In the genomic region with DNA sequence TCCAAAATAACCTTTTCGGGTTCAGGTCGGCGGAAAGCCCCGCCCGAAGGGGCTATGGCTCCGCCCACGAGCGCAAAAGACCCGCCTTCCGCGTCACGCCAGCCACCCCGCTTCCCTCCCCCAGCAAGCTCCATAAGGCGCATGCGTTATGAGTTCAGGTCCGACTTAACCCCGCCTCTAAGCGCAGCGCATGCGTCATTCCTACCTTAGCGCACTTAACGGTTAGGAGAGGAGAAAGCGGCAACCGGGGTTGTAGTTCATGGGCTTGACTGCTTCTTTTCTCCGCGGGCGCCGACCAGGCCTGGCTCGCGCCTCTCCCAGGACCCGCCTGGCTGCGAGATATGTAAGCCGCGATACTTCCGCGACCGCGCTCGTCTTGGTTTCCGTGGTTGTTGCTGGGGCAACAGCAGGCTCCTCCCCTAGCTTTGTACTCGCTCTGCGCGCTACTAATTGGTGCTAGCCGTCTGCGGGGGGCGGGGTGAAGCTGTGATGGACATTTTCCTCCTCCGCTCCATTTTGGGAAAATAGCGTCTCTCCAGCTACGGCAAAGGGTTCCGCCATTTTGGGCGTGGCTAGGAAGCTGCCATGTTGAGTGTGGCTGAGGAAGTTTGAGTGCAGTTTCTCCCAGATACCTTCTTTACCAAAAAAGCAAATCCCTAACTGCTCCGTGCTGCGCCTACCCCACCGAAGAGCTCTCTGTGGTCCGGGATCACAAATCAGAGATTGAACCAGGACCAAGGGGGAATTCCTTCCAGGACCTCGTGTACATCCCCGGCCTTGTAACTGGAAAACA, we compare ENCODE assay signal across 8 cellular contexts. TPM values are rescaled to one million over a fixed set of nuclear protein-coding genes. Genes with fewer than 3 reads are reported as not detected.
A peak's percentile ranks its signal among the peaks of the same experiment; 100 is the strongest.
DNase-seq lines count a peak whose midpoint lies in the region; ATAC-seq and TF ChIP-seq lines count a peak whose summit lies in the region.

TSS of gene B9D2 (minus strand) at position 397 of the 793 bp plus-strand sequence. CDS start 630 bp downstream, outside the sequence.

- H3K9me3 ChIP-seq in left ventricle myocardium inferior (replicated peaks): no peaks in the 10 kb centered on the region

- H3K27ac Mint-ChIP-seq in T-helper 1 cell treated with Interleukin-12 subunit alpha and Interleukin-12 subunit beta and Interleukin-4 antibody, amounts not matched to agents 30 μg/mL and 1 μg/mL, for 36 hours: peak within 1 kb of the TSS; percentile 99
- peak within 1 kb of the TSS; percentile 100 for H3K27ac Mint-ChIP-seq in progenitor cell of endocrine pancreas

- H3K36me3 Mint-ChIP-seq in T-helper 1 cell treated with Interleukin-12 subunit alpha and Interleukin-12 subunit beta and Interleukin-4 antibody, amounts not matched to agents 30 μg/mL and 1 μg/mL, for 36 hours (ENCODE audit: low read depth): peaks cover 4% of the 10 kb centered on the region
- peaks cover 3% of the 10 kb centered on the region for H3K36me3 Mint-ChIP-seq in progenitor cell of endocrine pancreas (ENCODE audit: insufficient read depth)

- under 1% methylated on average over 57 of the region's 57 CpGs for WGBS in urinary bladder

- H3K27ac ChIP-seq in left ventricle myocardium inferior (replicated peaks) (peak within 1 kb of the TSS; percentile 97), urinary bladder (ENCODE audit: low read depth) (peak within 1 kb of the TSS; percentile 96)

- H3K36me3 ChIP-seq in left ventricle myocardium inferior: no peaks in the 10 kb centered on the region
- H3K36me3 ChIP-seq in urinary bladder (ENCODE audit: insufficient read depth): no peaks in the 10 kb centered on the region

- peaks cover 13% of the 10 kb centered on the region for H3K4me1 ChIP-seq in left ventricle myocardium inferior
- no peaks in the 10 kb centered on the region for H3K4me1 ChIP-seq in urinary bladder (ENCODE audit: insufficient read depth)

- DNase-seq in GM13977 (ENCODE audit: low spot score) (peak; percentile 95), NCI-H1694 (lab: John Stamatoyannopoulos, UW) (peak; percentile 97), amygdala (lab: John Stamatoyannopoulos, UW) (peak; percentile 79 to 100 (median 97)), left ventricle myocardium inferior (peak; percentile 98), progenitor cell of endocrine pancreas (ENCODE audit: low spot score, unreplicated experiment) (peak; percentile 89)

- intact Hi-C loops in left ventricle myocardium inferior (cut with micrococcal nuclease): no loop called here

- no peaks in the 10 kb centered on the region for H3K9me3 Mint-ChIP-seq in T-helper 1 cell treated with Interleukin-12 subunit alpha and Interleukin-12 subunit beta and Interleukin-4 antibody, amounts not matched to agents 30 μg/mL and 1 μg/mL, for 36 hours
- H3K9me3 Mint-ChIP-seq in progenitor cell of endocrine pancreas (ENCODE audit: low read depth): no peaks in the 10 kb centered on the region

- peaks cover 14% of the 10 kb centered on the region for H3K4me1 Mint-ChIP-seq in T-helper 1 cell treated with Interleukin-12 subunit alpha and Interleukin-12 subunit beta and Interleukin-4 antibody, amounts not matched to agents 30 μg/mL and 1 μg/mL, for 36 hours (ENCODE audit: low read depth)
- peaks cover 11% of the 10 kb centered on the region for H3K4me1 Mint-ChIP-seq in progenitor cell of endocrine pancreas (ENCODE audit: low read depth)

- H3K4me3 Mint-ChIP-seq in T-helper 1 cell treated with Interleukin-12 subunit alpha and Interleukin-12 subunit beta and Interleukin-4 antibody, amounts not matched to agents 30 μg/mL and 1 μg/mL, for 36 hours: peak within 1 kb of the TSS; percentile 95
- H3K4me3 Mint-ChIP-seq in progenitor cell of endocrine pancreas (ENCODE audit: low read depth): peak within 1 kb of the TSS; percentile 93

- H3K4me3 ChIP-seq in left ventricle myocardium inferior (peak within 1 kb of the TSS; percentile 76), urinary bladder (ENCODE audit: low read depth, low read length) (peak within 1 kb of the TSS; percentile 53)

- in situ Hi-C loops in GM13977 (cut with MboI; ENCODE audit: low pct_unique_long_range_greater_than_20kb, low sequenced_read_pairs, unreplicated experiment): no loop called here

- no peaks in the 10 kb centered on the region for H3K27me3 Mint-ChIP-seq in T-helper 1 cell treated with Interleukin-12 subunit alpha and Interleukin-12 subunit beta and Interleukin-4 antibody, amounts not matched to agents 30 μg/mL and 1 μg/mL, for 36 hours (ENCODE audit: low read depth)
- no peaks in the 10 kb centered on the region for H3K27me3 Mint-ChIP-seq in progenitor cell of endocrine pancreas

- TF ChIP-seq CTCF in GM13977 (IDR thresholded peaks at IDR 0.05; ENCODE audit: extremely low read depth, insufficient read depth, missing control alignments): no peak
- TF ChIP-seq CTCF in left ventricle myocardium inferior (IDR thresholded peaks at IDR 0.05; ENCODE audit: borderline replicate concordance): no peak
- TF ChIP-seq CTCF in progenitor cell of endocrine pancreas (IDR thresholded peaks at IDR 0.05; ENCODE audit: unreplicated experiment): no peak

- ATAC-seq in HG02884 (IDR thresholded peaks at IDR 0.05; ENCODE audit: unreplicated experiment): peak; percentile 69

- no peaks in the 10 kb centered on the region for H3K27me3 ChIP-seq in left ventricle myocardium inferior (ENCODE audit: low read depth)

RNA-seq across cellular contexts. Expression of gene B9D2, which starts in this region (rescaled TPM):
- 2.5 TPM for total RNA-seq in left ventricle myocardium inferior
- 8.6 and 10.7 TPM in 2 replicates for total RNA-seq in progenitor cell of endocrine pancreas
- 1.9 TPM for total RNA-seq in urinary bladder
- 10.0 TPM for polyA plus RNA-seq in urinary bladder

Comparison
In these comparisons a context has a peak if more than half of its experiments do, and no peak if none do; other contexts are left out.
1. Peak in every context shown above with its lines: DNase-seq, ATAC-seq, H3K4me3 ChIP-seq and H3K27ac ChIP-seq.